ENCODE assay signal across 18 cellular contexts in the genomic region with DNA sequence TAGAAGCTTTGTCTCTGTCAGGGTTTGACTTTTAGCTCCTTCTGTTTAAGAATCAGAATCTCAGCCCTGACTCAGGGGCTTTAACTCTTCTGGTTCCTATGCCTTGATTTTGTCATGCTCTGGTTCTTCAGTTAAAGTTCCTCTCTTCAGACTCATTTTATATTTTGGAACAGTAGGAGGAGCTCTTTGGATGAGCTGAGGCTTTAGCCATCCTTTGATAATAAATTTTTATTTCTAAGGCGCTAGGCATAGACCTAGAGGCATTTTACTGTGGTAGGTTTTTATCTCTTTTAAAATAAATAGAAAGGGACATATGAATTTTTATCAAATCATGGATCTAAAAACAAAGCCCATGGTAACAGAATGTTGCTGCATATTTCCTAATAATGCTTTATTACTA. TPM values are rescaled to one million over a fixed set of nuclear protein-coding genes. Genes with fewer than 3 reads are reported as not detected.
DNase-seq lines count a peak whose midpoint lies in the region; ATAC-seq and TF ChIP-seq lines count a peak whose summit lies in the region.
"Had no signal": no experiment of that assay in that cellular context is flagged by ENCODE, and none has a peak within 500 bp of the region (broad histone marks: within the 10 kb centered on the region; RNA-seq: fewer than 3 reads in every experiment).

No MANE protein-coding gene starts in this region.

- no peak overlapping the region for H2AK5ac ChIP-seq in mesendoderm (ENCODE audit: low read length)

- no peak for TF ChIP-seq POLR2A in heart left ventricle (IDR thresholded peaks at IDR 0.05)

- H3K23ac ChIP-seq in mesendoderm (ENCODE audit: low read length), result no peak overlapping the region

- no peak overlapping the region for H3K9ac ChIP-seq in mesendoderm (ENCODE audit: low read length)

- no peak overlapping the region for H3K4me2 ChIP-seq in mesendoderm (ENCODE audit: low read length)

- DNase-seq in cardiac muscle cell (ENCODE audit: low read depth in 1 of 2, low spot score in 1 of 2), result no peak
- no peak for DNase-seq in heart left ventricle
- no peak for DNase-seq in Panc1 (ENCODE audit: low read depth, low spot score)
- peak; percentile 28 for DNase-seq in fibroblast of mammary gland (ENCODE audit: low read depth)
- DNase-seq in mesendoderm, result no peak
- DNase-seq in activated CD4-positive, alpha-beta T cell treated with anti-CD3 and anti-CD28 coated beads, Interleukin-2, amount 50 U/mL, for 1 hour, result no peak
- DNase-seq in activated CD4-positive, alpha-beta T cell treated with anti-CD3 and anti-CD28 coated beads, Interleukin-2, amount 50 U/mL, for 4 hours, result no peak
- no peak for DNase-seq in NCI-H187 treated with DMSO at 0.1 percent for 48 hours (lab: John Stamatoyannopoulos, UW)
- DNase-seq: activated CD8-positive, alpha-beta T cell treated with anti-CD3 and anti-CD28 coated beads, Interleukin-2, amount 10 ng/mL, durations not matched to agents 7 days and 5 days; activated T-cell treated with anti-CD3 and anti-CD28 coated beads, Interleukin-2, amount 50 U/mL, for 48 hours; Caco-2; effector CD4-positive, alpha-beta T cell; NCI-H1105 treated with DMSO at 0.1 percent for 48 hours; nucleus accumbens; SW 1271 had no signal

- H2BK15ac ChIP-seq in mesendoderm (replicated peaks; ENCODE audit: low read depth), result no peak overlapping the region

- H3K56ac ChIP-seq in mesendoderm (ENCODE audit: low read length), result no peak overlapping the region

- in situ Hi-C loops in Panc1 (cut with HindIII; ENCODE audit: low pct_unique_long_range_greater_than_20kb, low sequenced_read_pairs), result no loop called here

- no peak overlapping the region for H3K4ac ChIP-seq in mesendoderm (ENCODE audit: low read depth, low read length)

- WGBS in heart left ventricle, 4 donors, result 47 to 95% (median 87%) methylated on average over 1 of the region's 1 CpG
- no CpG with 5 or more reads among the region's 1 CpG for WGBS in mesendoderm (ENCODE audit: extremely low coverage, insufficient coverage, low lambda C conversion rate)

- no peaks in the 10 kb centered on the region for H3K9me3 ChIP-seq in cardiac muscle cell (ENCODE audit: low read depth)
- peaks cover 0 to 39% (median 19%) of the 10 kb centered on the region in 12 donors for H3K9me3 ChIP-seq in heart left ventricle
- peaks cover 5% of the 10 kb centered on the region; the same call in 1 of the 2 replicates for H3K9me3 ChIP-seq in Panc1 (ENCODE audit: control insufficient read depth, insufficient read depth, low read depth, low read length)

- no peak overlapping the region for H2BK5ac ChIP-seq in mesendoderm (ENCODE audit: low read length)

- CTCF ChIA-PET in Panc1 (lab: Charles Lee), result interaction anchor here (0.7 kb wide), 1 partner anchor 11 kb away, joined by 3 read pairs; no protein-coding TSS in a partner anchor

- POLR2A ChIA-PET in Panc1 (lab: Charles Lee), result no interaction called here

- H3K4me1 ChIP-seq in cardiac muscle cell (ENCODE audit: low read depth) (no peaks in the 10 kb centered on the region), heart left ventricle (no peaks in the 10 kb centered on the region), Panc1 (ENCODE audit: control insufficient read depth, insufficient read depth, low read length) (no peaks in the 10 kb centered on the region), mesendoderm (ENCODE audit: control insufficient read depth, low read depth, low read length) (no peaks in the 10 kb centered on the region)
- H3K4me1 ChIP-seq: Caco-2 had no signal

- H3K27me3 ChIP-seq in cardiac muscle cell (no peaks in the 10 kb centered on the region), heart left ventricle (no peaks in the 10 kb centered on the region), Panc1 (ENCODE audit: control insufficient read depth, insufficient read depth, low read length) (no peaks in the 10 kb centered on the region), mesendoderm (ENCODE audit: insufficient read depth, low read length, poor library complexity) (no peaks in the 10 kb centered on the region)

- no peak overlapping the region for H4K8ac ChIP-seq in mesendoderm (ENCODE audit: low read depth, low read length)

- H3K36me3 ChIP-seq in cardiac muscle cell (no peaks in the 10 kb centered on the region), heart left ventricle (no peaks in the 10 kb centered on the region), Panc1 (ENCODE audit: control insufficient read depth, insufficient read depth, low read length) (no peaks in the 10 kb centered on the region), mesendoderm (ENCODE audit: control insufficient read depth, insufficient read depth, low read length) (no peaks in the 10 kb centered on the region)

- peak; percentile 27 for TF ChIP-seq CTCF in cardiac muscle cell (IDR thresholded peaks at IDR 0.05; ENCODE audit: low read depth, low read length)
- TF ChIP-seq CTCF in heart left ventricle (IDR thresholded peaks at IDR 0.05), result peak in 5 of 12 donors; percentile 8 to 37 (median 28)
- TF ChIP-seq CTCF in Panc1 (IDR thresholded peaks at IDR 0.05), result peak; percentile 49; the same call in 1 of the 2 replicates
- TF ChIP-seq CTCF in fibroblast of mammary gland (conservative IDR thresholded peaks at IDR 0.05; ENCODE audit: control insufficient read depth, insufficient read depth, low read depth, low read length), result peak; percentile 51

- H3K4me3 ChIP-seq in cardiac muscle cell (no peak overlapping the region), heart left ventricle (no peak overlapping the region), Panc1 (ENCODE audit: low read depth in 2 of 2, low read length in 2 of 2) (no peak overlapping the region), fibroblast of mammary gland (ENCODE audit: control insufficient read depth, low read depth, low read length) (no peak overlapping the region), mesendoderm (ENCODE audit: low read length) (no peak overlapping the region)
- H3K4me3 ChIP-seq: GM12878 had no signal

- H3K79me1 ChIP-seq in mesendoderm (ENCODE audit: low read length), result no peaks in the 10 kb centered on the region

- no peak overlapping the region for H4K5ac ChIP-seq in mesendoderm (ENCODE audit: low read length)

- intact Hi-C loops in heart left ventricle (cut with DNase I) (loop anchor here in 2 of 10 donors (5.0 to 10.0 kb wide), 2 partner anchors 312 to 354 kb away; no protein-coding TSS in a partner anchor), Panc1 (cut with micrococcal nuclease; ENCODE audit: unreplicated experiment) (no loop called here)

- ATAC-seq in heart left ventricle, result no peak
- ATAC-seq in Panc1, result no peak
- ATAC-seq: activated CD8-positive, alpha-beta T cell treated with anti-CD3 and anti-CD28 coated beads, Interleukin-2, amount 10 ng/mL, durations not matched to agents 7 days and 5 days; GM12878; left lobe of liver; sciatic nerve had no signal

- H3K18ac ChIP-seq in mesendoderm (ENCODE audit: low read length), result no peak overlapping the region

- H3K27ac ChIP-seq in cardiac muscle cell (no peak overlapping the region), heart left ventricle (no peak overlapping the region), Panc1 (ENCODE audit: low read length) (no peak overlapping the region), mesendoderm (ENCODE audit: low read depth, low read length) (no peak overlapping the region)

- BruUV-seq in Panc1 (replicated peaks; lab: Mats Ljungman, UMichigan), result no TSS peak

- no peaks in the 10 kb centered on the region for H3K79me2 ChIP-seq in mesendoderm (ENCODE audit: control insufficient read depth, insufficient read depth, low read length)

- no peak overlapping the region for H2BK120ac ChIP-seq in mesendoderm (ENCODE audit: low read depth, low read length)

RNA-seq across cellular contexts. Expression of a gene that starts 51.7 kb away (rescaled TPM):
- 9.2 and 18.3 TPM in 2 replicates for total RNA-seq in cardiac muscle cell
- 11.4 and 14.3 TPM in 2 replicates for polyA plus RNA-seq in cardiac muscle cell
- 1 to 10 TPM; 1.8 to 7.4 (median 5.3) TPM for total RNA-seq in heart left ventricle
- polyA plus RNA-seq in heart left ventricle, result 10 to 100 TPM in 1 of 2 donors, 1 to 10 TPM in 1; 8.1 to 10.4 TPM
- 10.3 TPM for total RNA-seq in Panc1 (2021; ENCODE audit: unreplicated experiment)
- 10.2 TPM for polyA plus RNA-seq in Panc1 (2012; ENCODE audit: insufficient read length)
- polyA plus RNA-seq in mesendoderm (2013, experiment 1 of 2), result 10.9 TPM
- 10.4 TPM for polyA plus RNA-seq in mesendoderm (2013, experiment 2 of 2)
